11 cellular contexts compared by ENCODE assay signal in genomic region chr2:20103514-20103913, GRCh38. TPM values are rescaled to one million over a fixed set of nuclear protein-coding genes. Genes with fewer than 3 reads are reported as not detected.
A peak's percentile ranks its signal among the peaks of the same experiment; 100 is the strongest.
DNase-seq lines count a peak whose midpoint lies in the region; ATAC-seq and TF ChIP-seq lines count a peak whose summit lies in the region.
"Had no signal": no experiment of that assay in that cellular context is flagged by ENCODE, and none has a peak within 500 bp of the region (broad histone marks: within the 10 kb centered on the region; RNA-seq: fewer than 3 reads in every experiment).

No MANE protein-coding gene starts in this region.

- ATAC-seq in mucosa of descending colon (peak; percentile 57), GM18907 (IDR thresholded peaks at IDR 0.05; ENCODE audit: unreplicated experiment) (no peak)
- no peak for ATAC-seq in stimulated activated memory B cell treated with anti-CD40 and anti-IgM and Interleukin-4, amounts not matched to agents 10 μg/mL and 1 μg/mL and 100 μg/mL, for 72 hours

- H3K9me2 ChIP-seq in MM.1S (replicated peaks; ENCODE audit: insufficient read depth, low read length) = no peaks in the 10 kb centered on the region

- no peaks in the 10 kb centered on the region for H4K20me1 ChIP-seq in MM.1S (ENCODE audit: insufficient read depth, low read length)

- H3K9ac ChIP-seq in MM.1S (ENCODE audit: low read length) = no peak overlapping the region

- H3K27me3 Mint-ChIP-seq in nephron progenitor cell (ENCODE audit: low read depth, poor library complexity) = peaks cover 35% of the 10 kb centered on the region
- H3K27me3 Mint-ChIP-seq in stimulated activated memory B cell treated with anti-CD40 and anti-IgM and Interleukin-4, amounts not matched to agents 10 μg/mL and 1 μg/mL and 100 μg/mL, for 72 hours = peaks cover 51% of the 10 kb centered on the region

- H3K36me3 Mint-ChIP-seq in nephron progenitor cell (ENCODE audit: low read depth) = peaks cover 9% of the 10 kb centered on the region
- H3K36me3 Mint-ChIP-seq in stimulated activated memory B cell treated with anti-CD40 and anti-IgM and Interleukin-4, amounts not matched to agents 10 μg/mL and 1 μg/mL and 100 μg/mL, for 72 hours = peaks cover 6% of the 10 kb centered on the region

- no peak overlapping the region for H3K4me2 ChIP-seq in MM.1S (ENCODE audit: low read depth, low read length)

- no peaks in the 10 kb centered on the region for H3K9me3 ChIP-seq in MM.1S (replicated peaks; ENCODE audit: insufficient read depth, low read length)
- H3K9me3 ChIP-seq in mucosa of descending colon = peaks cover 10% of the 10 kb centered on the region

- no peaks in the 10 kb centered on the region for H3K27me3 ChIP-seq in MM.1S (replicated peaks; ENCODE audit: insufficient read depth, low read length)

- H3K9me3 Mint-ChIP-seq in nephron progenitor cell = peaks cover 39% of the 10 kb centered on the region
- H3K9me3 Mint-ChIP-seq in stimulated activated memory B cell treated with anti-CD40 and anti-IgM and Interleukin-4, amounts not matched to agents 10 μg/mL and 1 μg/mL and 100 μg/mL, for 72 hours = peaks cover 4% of the 10 kb centered on the region
- H3K9me3 Mint-ChIP-seq: central memory CD8-positive, alpha-beta T cell had no signal

- DNase-seq in GM10248 (ENCODE audit: extremely low spot score) (no peak), MM.1S (peak; percentile 56), astrocyte of the spinal cord (ENCODE audit: low read depth, low spot score) (no peak), mucosa of descending colon (no peak), nephron progenitor cell (no peak), NCI-H774 (lab: John Stamatoyannopoulos, UW) (no peak)
- DNase-seq: activated CD4-positive, alpha-beta T cell treated with anti-CD3 and anti-CD28 coated beads for 48 hours; substantia nigra had no signal

- no peak overlapping the region for H2AFZ ChIP-seq in MM.1S (ENCODE audit: low read length)

- H3K4me3 ChIP-seq in MM.1S (ENCODE audit: low read length) (no peak overlapping the region), astrocyte of the spinal cord (ENCODE audit: low read depth, low read length) (no peak overlapping the region), mucosa of descending colon (no peak overlapping the region)

- POLR2A ChIA-PET in GM10248 (lab: Yijun Ruan, JAX) = no interaction called here

- H3F3A ChIP-seq in MM.1S (ENCODE audit: insufficient read depth, low read length) = no peaks in the 10 kb centered on the region

- in situ Hi-C loops in astrocyte of the spinal cord (cut with HindIII; ENCODE audit: low sequenced_read_pairs) = no loop called here

- no peaks in the 10 kb centered on the region for H3K36me3 ChIP-seq in MM.1S (replicated peaks; ENCODE audit: insufficient read depth, low read length)
- no peaks in the 10 kb centered on the region for H3K36me3 ChIP-seq in mucosa of descending colon (ENCODE audit: low read depth)

- H3K4me1 ChIP-seq in MM.1S (ENCODE audit: low read length) = peaks cover 15% of the 10 kb centered on the region
- H3K4me1 ChIP-seq in mucosa of descending colon (ENCODE audit: low read depth) = peaks cover 5% of the 10 kb centered on the region

- no peak overlapping the region for H3K27ac ChIP-seq in MM.1S (ENCODE audit: low read length)

- TF ChIP-seq CTCF in GM10248 (IDR thresholded peaks at IDR 0.05; ENCODE audit: control extremely low read depth, extremely low read depth, low read depth, missing control alignments) = peak; percentile 33
- TF ChIP-seq CTCF in MM.1S (IDR thresholded peaks at IDR 0.05; ENCODE audit: low read length) = peak; percentile 68
- peak; percentile 22 for TF ChIP-seq CTCF in astrocyte of the spinal cord (IDR thresholded peaks at IDR 0.05; ENCODE audit: low read depth, low read length)
- no peak for TF ChIP-seq CTCF in mucosa of descending colon (IDR thresholded peaks at IDR 0.05)
- no peak for TF ChIP-seq CTCF in nephron progenitor cell (IDR thresholded peaks at IDR 0.05)

- H3K27ac Mint-ChIP-seq in nephron progenitor cell = no peak overlapping the region
- no peak overlapping the region for H3K27ac Mint-ChIP-seq in stimulated activated memory B cell treated with anti-CD40 and anti-IgM and Interleukin-4, amounts not matched to agents 10 μg/mL and 1 μg/mL and 100 μg/mL, for 72 hours

- intact Hi-C loops in mucosa of descending colon (cut with DNase I, micrococcal nuclease) = no loop called here

- no peaks in the 10 kb centered on the region for H3K79me2 ChIP-seq in MM.1S (ENCODE audit: low read length)

- no peak overlapping the region for H3K4me3 Mint-ChIP-seq in nephron progenitor cell
- H3K4me3 Mint-ChIP-seq in stimulated activated memory B cell treated with anti-CD40 and anti-IgM and Interleukin-4, amounts not matched to agents 10 μg/mL and 1 μg/mL and 100 μg/mL, for 72 hours = no peak overlapping the region
- H3K4me3 Mint-ChIP-seq: central memory CD8-positive, alpha-beta T cell had no signal

- peaks cover 28% of the 10 kb centered on the region for H3K4me1 Mint-ChIP-seq in nephron progenitor cell
- H3K4me1 Mint-ChIP-seq in stimulated activated memory B cell treated with anti-CD40 and anti-IgM and Interleukin-4, amounts not matched to agents 10 μg/mL and 1 μg/mL and 100 μg/mL, for 72 hours = no peaks in the 10 kb centered on the region
- H3K4me1 Mint-ChIP-seq: central memory CD8-positive, alpha-beta T cell had no signal

- CTCF ChIA-PET in GM10248 (lab: Yijun Ruan, JAX) = interaction anchor here (1.5 to 1.7 kb wide), 2 partner anchors 9 to 122 kb away, joined by 5 to 8 read pairs; partner anchors contain the start of gene SDC1

RNA-seq across cellular contexts. Expression of gene LAPTM4A, which starts 52.1 kb away (rescaled TPM):
- 100 to 1,000 TPM; 160 to 210 (median 181) TPM for total RNA-seq in mucosa of descending colon

Comparison
In these comparisons a context has a peak if more than half of its experiments do, and no peak if none do; other contexts are left out.
1. CTCF ChIP-seq: peak in GM10248 (single experiment), MM.1S (single experiment) and astrocyte of the spinal cord (single experiment); none in mucosa of descending colon (single experiment) and nephron progenitor cell (single experiment).